In the genomic region with DNA sequence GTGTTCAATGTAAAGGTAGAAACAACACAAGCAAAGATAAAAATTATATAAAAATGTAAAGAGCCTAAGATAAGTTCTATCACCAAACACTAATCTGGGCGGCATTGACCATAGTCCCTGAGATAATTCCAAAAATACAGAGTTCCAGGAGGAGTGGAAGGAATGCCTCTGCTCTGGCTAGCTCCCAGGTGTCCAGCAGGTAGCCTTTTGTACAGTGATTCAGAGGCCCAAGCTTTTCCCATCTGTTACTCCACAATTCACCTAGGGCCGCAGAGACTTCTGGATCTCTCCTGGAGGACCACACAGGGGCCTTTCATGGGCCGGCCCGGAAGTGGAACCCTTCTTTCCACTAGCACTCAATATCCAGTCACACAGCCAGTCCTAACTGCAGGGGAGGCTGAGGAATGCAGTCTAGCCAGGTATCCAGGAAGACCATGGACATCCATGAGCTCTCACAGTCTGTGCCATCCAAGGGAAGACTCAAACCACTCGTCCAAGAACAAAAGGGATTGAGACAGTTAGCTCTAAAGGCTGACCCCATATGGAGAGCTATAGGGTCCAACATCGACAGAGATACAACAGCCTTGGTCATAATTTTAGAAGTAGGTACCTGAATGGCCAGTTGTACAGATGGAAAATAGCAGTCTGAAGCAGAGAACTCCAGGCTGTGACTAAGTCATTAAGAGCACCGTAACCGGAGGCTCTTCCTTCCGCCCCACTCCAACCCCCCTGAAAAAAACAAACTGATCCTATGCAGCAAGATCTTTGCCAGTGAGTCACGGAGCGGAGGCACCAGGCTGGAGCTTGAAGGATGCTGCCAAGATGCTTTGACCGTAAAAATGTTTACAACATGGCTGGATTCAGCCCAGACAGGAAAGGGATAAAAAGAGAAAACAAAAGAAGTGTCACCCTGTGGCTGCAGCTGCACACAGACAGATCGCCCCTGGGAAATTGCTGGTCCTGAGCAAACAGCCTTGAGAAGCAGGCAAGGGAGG, we compare ENCODE assay signal across 2 cellular contexts.
A peak's percentile ranks its signal among the peaks of the same experiment; 100 is the strongest.
TF ChIP-seq lines count a peak whose summit lies in the region.

No MANE protein-coding gene starts in this region.

TF ChIP-seq in HCT116, 20 proteins besides CTCF, POLR2A, EP300 and RAD21 (continued from another document):
- TF ChIP-seq, protein P1, sequence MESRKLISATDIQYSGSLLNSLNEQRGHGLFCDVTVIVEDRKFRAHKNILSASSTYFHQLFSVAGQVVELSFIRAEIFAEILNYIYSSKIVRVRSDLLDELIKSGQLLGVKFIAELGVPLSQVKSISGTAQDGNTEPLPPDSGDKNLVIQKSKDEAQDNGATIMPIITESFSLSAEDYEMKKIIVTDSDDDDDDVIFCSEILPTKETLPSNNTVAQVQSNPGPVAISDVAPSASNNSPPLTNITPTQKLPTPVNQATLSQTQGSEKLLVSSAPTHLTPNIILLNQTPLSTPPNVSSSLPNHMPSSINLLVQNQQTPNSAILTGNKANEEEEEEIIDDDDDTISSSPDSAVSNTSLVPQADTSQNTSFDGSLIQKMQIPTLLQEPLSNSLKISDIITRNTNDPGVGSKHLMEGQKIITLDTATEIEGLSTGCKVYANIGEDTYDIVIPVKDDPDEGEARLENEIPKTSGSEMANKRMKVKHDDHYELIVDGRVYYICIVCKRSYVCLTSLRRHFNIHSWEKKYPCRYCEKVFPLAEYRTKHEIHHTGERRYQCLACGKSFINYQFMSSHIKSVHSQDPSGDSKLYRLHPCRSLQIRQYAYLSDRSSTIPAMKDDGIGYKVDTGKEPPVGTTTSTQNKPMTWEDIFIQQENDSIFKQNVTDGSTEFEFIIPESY (IDR thresholded peaks at IDR 0.05; ENCODE audit: extremely low read depth, insufficient replicate concordance, low read length): no peak
- TF ChIP-seq, protein P2, sequence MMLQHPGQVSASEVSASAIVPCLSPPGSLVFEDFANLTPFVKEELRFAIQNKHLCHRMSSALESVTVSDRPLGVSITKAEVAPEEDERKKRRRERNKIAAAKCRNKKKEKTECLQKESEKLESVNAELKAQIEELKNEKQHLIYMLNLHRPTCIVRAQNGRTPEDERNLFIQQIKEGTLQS (IDR thresholded peaks at IDR 0.05): no peak
- TF ChIP-seq TCF7L2 (IDR thresholded peaks at IDR 0.05; ENCODE audit: borderline replicate concordance, extremely low read depth, insufficient read depth, insufficient read length): no peak
- TF ChIP-seq EZH2 (IDR thresholded peaks at IDR 0.05): no peak
- TF ChIP-seq YY1 (IDR thresholded peaks at IDR 0.05; ENCODE audit: extremely low read depth, insufficient replicate concordance, low read depth, low read length): no peak
- TF ChIP-seq, protein P3, sequence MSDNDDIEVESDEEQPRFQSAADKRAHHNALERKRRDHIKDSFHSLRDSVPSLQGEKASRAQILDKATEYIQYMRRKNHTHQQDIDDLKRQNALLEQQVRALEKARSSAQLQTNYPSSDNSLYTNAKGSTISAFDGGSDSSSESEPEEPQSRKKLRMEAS (IDR thresholded peaks at IDR 0.05): no peak
- TF ChIP-seq EZH2phosphoT487 (IDR thresholded peaks at IDR 0.05; ENCODE audit: borderline replicate concordance): no peak
- TF ChIP-seq JUND (IDR thresholded peaks at IDR 0.05): no peak
- TF ChIP-seq, protein P4, sequence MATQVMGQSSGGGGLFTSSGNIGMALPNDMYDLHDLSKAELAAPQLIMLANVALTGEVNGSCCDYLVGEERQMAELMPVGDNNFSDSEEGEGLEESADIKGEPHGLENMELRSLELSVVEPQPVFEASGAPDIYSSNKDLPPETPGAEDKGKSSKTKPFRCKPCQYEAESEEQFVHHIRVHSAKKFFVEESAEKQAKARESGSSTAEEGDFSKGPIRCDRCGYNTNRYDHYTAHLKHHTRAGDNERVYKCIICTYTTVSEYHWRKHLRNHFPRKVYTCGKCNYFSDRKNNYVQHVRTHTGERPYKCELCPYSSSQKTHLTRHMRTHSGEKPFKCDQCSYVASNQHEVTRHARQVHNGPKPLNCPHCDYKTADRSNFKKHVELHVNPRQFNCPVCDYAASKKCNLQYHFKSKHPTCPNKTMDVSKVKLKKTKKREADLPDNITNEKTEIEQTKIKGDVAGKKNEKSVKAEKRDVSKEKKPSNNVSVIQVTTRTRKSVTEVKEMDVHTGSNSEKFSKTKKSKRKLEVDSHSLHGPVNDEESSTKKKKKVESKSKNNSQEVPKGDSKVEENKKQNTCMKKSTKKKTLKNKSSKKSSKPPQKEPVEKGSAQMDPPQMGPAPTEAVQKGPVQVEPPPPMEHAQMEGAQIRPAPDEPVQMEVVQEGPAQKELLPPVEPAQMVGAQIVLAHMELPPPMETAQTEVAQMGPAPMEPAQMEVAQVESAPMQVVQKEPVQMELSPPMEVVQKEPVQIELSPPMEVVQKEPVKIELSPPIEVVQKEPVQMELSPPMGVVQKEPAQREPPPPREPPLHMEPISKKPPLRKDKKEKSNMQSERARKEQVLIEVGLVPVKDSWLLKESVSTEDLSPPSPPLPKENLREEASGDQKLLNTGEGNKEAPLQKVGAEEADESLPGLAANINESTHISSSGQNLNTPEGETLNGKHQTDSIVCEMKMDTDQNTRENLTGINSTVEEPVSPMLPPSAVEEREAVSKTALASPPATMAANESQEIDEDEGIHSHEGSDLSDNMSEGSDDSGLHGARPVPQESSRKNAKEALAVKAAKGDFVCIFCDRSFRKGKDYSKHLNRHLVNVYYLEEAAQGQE (IDR thresholded peaks at IDR 0.05; ENCODE audit: low read depth): no peak
- TF ChIP-seq ZNF274 (IDR thresholded peaks at IDR 0.05; ENCODE audit: low read depth, low read length): no peak
- no peak for TF ChIP-seq CEBPB (IDR thresholded peaks at IDR 0.05; ENCODE audit: low read depth)
- TF ChIP-seq SP1 (IDR thresholded peaks at IDR 0.05; ENCODE audit: low read depth): no peak
TF ChIP-seq in HCT116: peak in this region for 0.

TF ChIP-seq in SK-N-SH, 30 proteins besides CTCF, POLR2A, EP300 and RAD21 (continued from another document):
- TF ChIP-seq, protein P5, sequence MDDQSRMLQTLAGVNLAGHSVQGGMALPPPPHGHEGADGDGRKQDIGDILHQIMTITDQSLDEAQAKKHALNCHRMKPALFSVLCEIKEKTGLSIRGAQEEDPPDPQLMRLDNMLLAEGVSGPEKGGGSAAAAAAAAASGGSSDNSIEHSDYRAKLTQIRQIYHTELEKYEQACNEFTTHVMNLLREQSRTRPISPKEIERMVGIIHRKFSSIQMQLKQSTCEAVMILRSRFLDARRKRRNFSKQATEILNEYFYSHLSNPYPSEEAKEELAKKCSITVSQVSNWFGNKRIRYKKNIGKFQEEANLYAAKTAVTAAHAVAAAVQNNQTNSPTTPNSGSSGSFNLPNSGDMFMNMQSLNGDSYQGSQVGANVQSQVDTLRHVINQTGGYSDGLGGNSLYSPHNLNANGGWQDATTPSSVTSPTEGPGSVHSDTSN (IDR thresholded peaks at IDR 0.05): peak; percentile 88
- TF ChIP-seq EZH2phosphoT487 (IDR thresholded peaks at IDR 0.05; ENCODE audit: borderline replicate concordance, low read depth) (no peak), RXRA (IDR thresholded peaks at IDR 0.05; ENCODE audit: borderline replicate concordance, low read depth) (peak; percentile 68; the same call in 1 of the 2 replicates), TAF1 (IDR thresholded peaks at IDR 0.05; ENCODE audit: borderline replicate concordance, low read depth, low read length) (peak; percentile 49; the same call in 1 of the 2 replicates), YY1 (IDR thresholded peaks at IDR 0.05; ENCODE audit: low read depth) (peak; percentile 68; the same call in 1 of the 2 replicates), ELF1 (IDR thresholded peaks at IDR 0.05) (peak; percentile 66; the same call in 1 of the 2 replicates), NFIC (IDR thresholded peaks at IDR 0.05; ENCODE audit: borderline replicate concordance) (peak; percentile 96), SIN3A (IDR thresholded peaks at IDR 0.05; ENCODE audit: borderline replicate concordance, low read depth, low read length) (peak; percentile 74; the same call in 1 of the 2 replicates), RFX5 (IDR thresholded peaks at IDR 0.05; ENCODE audit: low read length) (no peak), TEAD4 (IDR thresholded peaks at IDR 0.05; ENCODE audit: borderline replicate concordance, insufficient read depth) (peak; percentile 82), MXI1 (IDR thresholded peaks at IDR 0.05; ENCODE audit: low read depth, low read length) (no peak), FOXJ3 (CRISPR knock-in tag; IDR thresholded peaks at IDR 0.05) (no peak), SMC3 (IDR thresholded peaks at IDR 0.05; ENCODE audit: low read depth, low read length) (no peak), JUND (IDR thresholded peaks at IDR 0.05) (peak; percentile 96), CHD2 (IDR thresholded peaks at IDR 0.05; ENCODE audit: low read length, partially characterized antibody) (no peak), GABPA (IDR thresholded peaks at IDR 0.05; ENCODE audit: low read depth) (peak; percentile 35; the same call in 1 of the 2 replicates), POLR2AphosphoS5 (IDR thresholded peaks at IDR 0.05; ENCODE audit: low read depth, low read length) (peak; percentile 77; the same call in 1 of the 2 replicates), FOSL2 (IDR thresholded peaks at IDR 0.05; ENCODE audit: borderline replicate concordance, low read depth) (peak; percentile 94), FOXM1 (IDR thresholded peaks at IDR 0.05; ENCODE audit: low read depth) (peak; percentile 89), TCF12 (IDR thresholded peaks at IDR 0.05) (peak; percentile 95), RCOR1 (IDR thresholded peaks at IDR 0.05; ENCODE audit: low read length) (no peak), NRF1 (IDR thresholded peaks at IDR 0.05; ENCODE audit: low read depth, low read length) (no peak), MEF2A (IDR thresholded peaks at IDR 0.05; ENCODE audit: borderline replicate concordance, low read depth) (peak; percentile 79; the same call in 1 of the 2 replicates), GATA2 (CRISPR knock-in tag; IDR thresholded peaks at IDR 0.05) (no peak)
- TF ChIP-seq, protein P6, sequence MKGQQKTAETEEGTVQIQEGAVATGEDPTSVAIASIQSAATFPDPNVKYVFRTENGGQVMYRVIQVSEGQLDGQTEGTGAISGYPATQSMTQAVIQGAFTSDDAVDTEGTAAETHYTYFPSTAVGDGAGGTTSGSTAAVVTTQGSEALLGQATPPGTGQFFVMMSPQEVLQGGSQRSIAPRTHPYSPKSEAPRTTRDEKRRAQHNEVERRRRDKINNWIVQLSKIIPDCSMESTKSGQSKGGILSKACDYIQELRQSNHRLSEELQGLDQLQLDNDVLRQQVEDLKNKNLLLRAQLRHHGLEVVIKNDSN (IDR thresholded peaks at IDR 0.05; ENCODE audit: borderline replicate concordance, low read depth): no peak
- TF ChIP-seq, protein P7, sequence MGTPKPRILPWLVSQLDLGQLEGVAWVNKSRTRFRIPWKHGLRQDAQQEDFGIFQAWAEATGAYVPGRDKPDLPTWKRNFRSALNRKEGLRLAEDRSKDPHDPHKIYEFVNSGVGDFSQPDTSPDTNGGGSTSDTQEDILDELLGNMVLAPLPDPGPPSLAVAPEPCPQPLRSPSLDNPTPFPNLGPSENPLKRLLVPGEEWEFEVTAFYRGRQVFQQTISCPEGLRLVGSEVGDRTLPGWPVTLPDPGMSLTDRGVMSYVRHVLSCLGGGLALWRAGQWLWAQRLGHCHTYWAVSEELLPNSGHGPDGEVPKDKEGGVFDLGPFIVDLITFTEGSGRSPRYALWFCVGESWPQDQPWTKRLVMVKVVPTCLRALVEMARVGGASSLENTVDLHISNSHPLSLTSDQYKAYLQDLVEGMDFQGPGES (IDR thresholded peaks at IDR 0.05; ENCODE audit: low read depth, low read length): no peak
- TF ChIP-seq, protein P3 (IDR thresholded peaks at IDR 0.05; ENCODE audit: low read depth): peak; percentile 82; the same call in 1 of the 2 replicates
- TF ChIP-seq, protein P4 (IDR thresholded peaks at IDR 0.05; ENCODE audit: low read depth, low read length): 0 out of 2 replicates have a peak, but pooled peaks have one; percentile 22
- TF ChIP-seq, protein P8, sequence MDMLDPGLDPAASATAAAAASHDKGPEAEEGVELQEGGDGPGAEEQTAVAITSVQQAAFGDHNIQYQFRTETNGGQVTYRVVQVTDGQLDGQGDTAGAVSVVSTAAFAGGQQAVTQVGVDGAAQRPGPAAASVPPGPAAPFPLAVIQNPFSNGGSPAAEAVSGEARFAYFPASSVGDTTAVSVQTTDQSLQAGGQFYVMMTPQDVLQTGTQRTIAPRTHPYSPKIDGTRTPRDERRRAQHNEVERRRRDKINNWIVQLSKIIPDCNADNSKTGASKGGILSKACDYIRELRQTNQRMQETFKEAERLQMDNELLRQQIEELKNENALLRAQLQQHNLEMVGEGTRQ (IDR thresholded peaks at IDR 0.05; ENCODE audit: borderline replicate concordance, low read depth, low read length): no peak
